Comparison of ENCODE assay signal across 8 cellular contexts in the genomic region with DNA sequence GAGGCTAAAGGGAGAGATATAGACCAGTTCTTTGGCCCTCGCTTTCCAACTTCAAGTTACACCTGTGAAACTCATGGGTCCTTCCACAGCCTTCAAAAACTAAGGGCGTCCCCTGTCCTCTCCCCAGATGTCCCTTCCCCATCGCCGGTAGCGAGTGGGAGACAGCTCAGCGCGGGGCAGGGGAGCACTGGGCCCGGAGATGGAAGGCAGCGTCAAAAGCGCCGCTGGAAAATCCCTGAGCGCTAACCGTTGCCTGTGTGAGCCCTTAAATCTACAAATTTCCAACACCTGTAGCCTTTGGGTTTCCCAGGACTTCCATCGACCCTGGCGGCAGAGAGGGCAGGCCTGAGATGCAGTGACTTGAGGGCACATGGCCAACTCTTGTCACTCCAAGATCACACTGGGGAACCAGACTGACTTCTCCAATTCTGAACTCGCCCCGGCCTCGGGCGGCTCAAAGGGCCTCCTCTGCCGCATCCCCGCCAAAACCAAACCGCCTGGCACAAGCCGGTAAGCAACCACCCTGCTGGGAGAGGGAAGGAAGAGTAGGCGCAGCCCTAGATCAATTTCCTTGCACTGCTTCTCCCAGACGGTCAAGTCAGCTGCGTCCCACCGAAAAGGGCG. TPM values are rescaled to one million over a fixed set of nuclear protein-coding genes. Genes with fewer than 3 reads are reported as not detected.
A peak's percentile ranks its signal among the peaks of the same experiment; 100 is the strongest.
DNase-seq lines count a peak whose midpoint lies in the region; ATAC-seq and TF ChIP-seq lines count a peak whose summit lies in the region.

No MANE protein-coding gene starts in this region.

- peaks cover 62% of the 10 kb centered on the region for H3K27me3 Mint-ChIP-seq in activated naive CD8-positive, alpha-beta T cell treated with anti-CD3 and anti-CD28 coated beads for 36 hours

- H3K36me3 ChIP-seq in ES-I3 (ENCODE audit: insufficient read depth, low read length) (no peaks in the 10 kb centered on the region), left ventricle myocardium inferior (peaks cover 7% of the 10 kb centered on the region), prostate gland (no peaks in the 10 kb centered on the region)

- peak overlapping the region; percentile 55 for H3K4me3 Mint-ChIP-seq in activated naive CD8-positive, alpha-beta T cell treated with anti-CD3 and anti-CD28 coated beads for 36 hours

- H3K9me3 ChIP-seq in ES-I3 (ENCODE audit: control insufficient read depth, insufficient read depth, low read length), result 0 out of 2 replicates have a peak, but pooled peaks cover 3% of the 10 kb centered on the region
- no peaks in the 10 kb centered on the region for H3K9me3 ChIP-seq in left ventricle myocardium inferior (replicated peaks)
- no peaks in the 10 kb centered on the region for H3K9me3 ChIP-seq in prostate gland

- H3K36me3 Mint-ChIP-seq in activated naive CD8-positive, alpha-beta T cell treated with anti-CD3 and anti-CD28 coated beads for 36 hours, result no peaks in the 10 kb centered on the region

- intact Hi-C loops in left ventricle myocardium inferior (cut with micrococcal nuclease) (no loop called here), prostate gland (cut with DNase I) (loop anchor here (5.0 kb wide), 4 partner anchors 41 to 284 kb away; no protein-coding TSS in a partner anchor)

- TF ChIP-seq CTCF in LNCaP clone FGC (IDR thresholded peaks at IDR 0.05; ENCODE audit: control insufficient read depth, extremely low read depth, insufficient read depth) (no peak), left ventricle myocardium inferior (IDR thresholded peaks at IDR 0.05; ENCODE audit: borderline replicate concordance) (no peak), prostate gland (IDR thresholded peaks at IDR 0.05) (no peak)

- no peaks in the 10 kb centered on the region for H3K27me3 ChIP-seq in left ventricle myocardium inferior (ENCODE audit: low read depth)
- H3K27me3 ChIP-seq in prostate gland (replicated peaks; ENCODE audit: insufficient read depth), result no peaks in the 10 kb centered on the region

- H3K9ac ChIP-seq in ES-I3 (ENCODE audit: low read depth, low read length), result peak overlapping the region; percentile 65; the same call in 1 of the 2 replicates

- no peak overlapping the region for H3K27ac Mint-ChIP-seq in activated naive CD8-positive, alpha-beta T cell treated with anti-CD3 and anti-CD28 coated beads for 36 hours

- H3K9me3 Mint-ChIP-seq in activated naive CD8-positive, alpha-beta T cell treated with anti-CD3 and anti-CD28 coated beads for 36 hours, result no peaks in the 10 kb centered on the region

- H3K4me1 Mint-ChIP-seq in activated naive CD8-positive, alpha-beta T cell treated with anti-CD3 and anti-CD28 coated beads for 36 hours, result peaks cover 21% of the 10 kb centered on the region

- H3K4me3 ChIP-seq in LNCaP clone FGC (ENCODE audit: low read depth, low read length), result peak overlapping the region; percentile 38
- H3K4me3 ChIP-seq in left ventricle myocardium inferior, result peak overlapping the region; percentile 94
- H3K4me3 ChIP-seq in prostate gland, result peak overlapping the region; percentile 65 to 67

- TF ChIP-seq POLR2A in prostate gland (IDR thresholded peaks at IDR 0.05), result no peak

- ATAC-seq in GM21717 (IDR thresholded peaks at IDR 0.05; ENCODE audit: unreplicated experiment), result no peak
- no peak for ATAC-seq in HG02759 (IDR thresholded peaks at IDR 0.05; ENCODE audit: unreplicated experiment)

- WGBS in prostate gland, result 40% methylated on average over 28 of the region's 28 CpGs

- peak overlapping the region; percentile 99 for H3K27ac ChIP-seq in left ventricle myocardium inferior (replicated peaks)
- H3K27ac ChIP-seq in prostate gland, result peak overlapping the region; percentile 88 to 93

- peaks cover 17% of the 10 kb centered on the region for H3K4me1 ChIP-seq in ES-I3 (ENCODE audit: insufficient read depth, low read length)
- H3K4me1 ChIP-seq in left ventricle myocardium inferior, result peaks cover 60% of the 10 kb centered on the region
- no peaks in the 10 kb centered on the region for H3K4me1 ChIP-seq in prostate gland (replicated peaks)

- DNase-seq in LNCaP clone FGC (ENCODE audit: low read depth), result no peak
- DNase-seq in activated naive CD8-positive, alpha-beta T cell treated with anti-CD3 and anti-CD28 coated beads for 36 hours, result no peak
- DNase-seq in left ventricle myocardium inferior, result peak; percentile 52
- DNase-seq in prostate gland (ENCODE audit: low spot score), result peak; percentile 46
- no peak for DNase-seq in NCI-H446 (lab: John Stamatoyannopoulos, UW)

RNA-seq across cellular contexts. Expression of gene EPAS1, which starts 0.9 kb away (rescaled TPM):
- 1 to 10 TPM in 1 of 2 experiments, under 1 TPM in 1; 0.78 to 1.5 TPM for total RNA-seq in activated naive CD8-positive, alpha-beta T cell treated with anti-CD3 and anti-CD28 coated beads for 36 hours
- total RNA-seq in left ventricle myocardium inferior (205 TPM), prostate gland (100 to 1,000 TPM; 109 to 356 TPM)

Comparison
In these comparisons a context has a peak if more than half of its experiments do, and no peak if none do; other contexts are left out.
1. DNase-seq: peak in left ventricle myocardium inferior (single experiment) and prostate gland (single experiment); none in LNCaP clone FGC (single experiment), activated naive CD8-positive, alpha-beta T cell treated with anti-CD3 and anti-CD28 coated beads for 36 hours (single experiment) and NCI-H446 (0 of 2).
2. H3K4me3 ChIP-seq: peak in every context shown above with its lines; median percentile 94 in left ventricle myocardium inferior; 66 in prostate gland; 38 in LNCaP clone FGC.
3. RNA of gene EPAS1, which starts 0.9 kb away (total RNA-seq): 109 to 356 TPM in prostate gland and 205 TPM in left ventricle myocardium inferior (single experiment); 0.78 to 1.5 TPM in activated naive CD8-positive, alpha-beta T cell treated with anti-CD3 and anti-CD28 coated beads for 36 hours; every median in the first group is over 10 times any median in the second.